Comparison of ENCODE assay signal across 8 cellular contexts in the genomic region with DNA sequence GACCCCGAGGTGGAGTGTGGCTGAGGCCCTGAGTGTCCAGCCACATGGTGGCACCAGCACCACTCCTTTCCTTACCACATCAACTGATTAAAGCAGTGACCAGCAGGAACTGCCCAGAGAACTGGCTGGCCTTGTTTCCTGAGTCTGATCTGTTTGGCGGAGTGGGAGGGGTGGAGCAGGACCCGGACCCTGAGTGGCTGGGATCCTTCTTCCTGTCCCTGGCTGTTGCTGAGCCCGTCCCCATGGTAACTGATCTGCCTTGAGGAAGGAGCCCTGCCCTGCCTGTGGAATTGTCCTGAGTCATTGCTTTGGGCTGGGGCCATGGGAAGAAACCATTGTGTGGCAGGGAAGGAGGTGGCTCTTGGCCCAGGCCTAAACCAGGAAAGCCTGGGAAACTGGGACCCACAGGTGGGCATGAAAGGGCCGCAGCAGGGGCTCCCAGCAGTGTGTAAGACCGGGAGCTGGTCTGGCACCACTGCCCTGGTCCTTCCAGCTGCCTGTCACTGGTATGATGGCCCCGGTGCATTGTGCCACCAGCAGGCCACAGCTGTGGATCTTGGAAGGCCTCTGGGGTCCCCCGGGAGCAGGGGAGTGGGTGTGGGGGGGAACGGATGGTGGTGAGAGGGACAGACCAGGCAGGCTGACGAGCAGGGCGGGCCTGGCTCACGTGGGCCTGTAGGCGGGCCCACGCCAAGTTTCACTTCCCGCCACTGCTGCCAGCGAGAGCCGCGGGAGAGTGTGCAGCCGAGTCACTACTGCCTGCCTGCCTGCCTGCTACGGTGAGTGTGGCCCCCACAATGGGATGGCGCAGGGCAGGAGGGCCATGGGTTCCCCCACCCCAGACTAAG. TPM values are rescaled to one million over a fixed set of nuclear protein-coding genes. Genes with fewer than 3 reads are reported as not detected.
DNase-seq lines count a peak whose midpoint lies in the region; ATAC-seq, FAIRE-seq and TF ChIP-seq lines count a peak whose summit lies in the region.

No MANE protein-coding gene starts in this region.

- in situ Hi-C loops in transverse colon (cut with MboI; ENCODE audit: low pct_ligation_motif_present in 1 of 4, low pct_unique_long_range_greater_than_20kb in 1 of 4, low sequenced_read_pairs in 3 of 4) = loop anchor here in 1 of 4 donors (10.0 kb wide), 1 partner anchor 79 kb away; no protein-coding TSS in a partner anchor

- peak; percentile 94 for TF ChIP-seq POLR2A in transverse colon (IDR thresholded peaks at IDR 0.05)

- peaks cover 9% of the 10 kb centered on the region for H3K4me1 ChIP-seq in cardiac muscle cell (ENCODE audit: low read depth)
- peaks cover 22 to 35% (median 27%) of the 10 kb centered on the region in 3 donors for H3K4me1 ChIP-seq in pancreas
- H3K4me1 ChIP-seq in transverse colon = peaks cover 42 to 60% (median 51%) of the 10 kb centered on the region in 4 donors

- peak; percentile 89 to 95 (median 92) for ATAC-seq in pancreas

- H3K9me3 ChIP-seq in MG63 = no peaks in the 10 kb centered on the region
- H3K9me3 ChIP-seq in cardiac muscle cell (ENCODE audit: low read depth) = no peaks in the 10 kb centered on the region
- H3K9me3 ChIP-seq in pancreas = no peaks in the 10 kb centered on the region
- H3K9me3 ChIP-seq in transverse colon = no peaks in the 10 kb centered on the region

- peak; percentile 72 for TF ChIP-seq CTCF in cardiac muscle cell (IDR thresholded peaks at IDR 0.05; ENCODE audit: low read depth, low read length)
- TF ChIP-seq CTCF in pancreas (IDR thresholded peaks at IDR 0.05) = peak in 3 of 4 donors; percentile 50 to 57 (median 51)
- TF ChIP-seq CTCF in transverse colon (IDR thresholded peaks at IDR 0.05) = peak; percentile 53 to 83 (median 64)

- H3K27me3 ChIP-seq in H7 (ENCODE audit: control insufficient read depth, insufficient read depth, low read length) (no peaks in the 10 kb centered on the region), MG63 (no peaks in the 10 kb centered on the region), cardiac muscle cell (no peaks in the 10 kb centered on the region), pancreas (no peaks in the 10 kb centered on the region), transverse colon (no peaks in the 10 kb centered on the region)

- H3K36me3 ChIP-seq in H7 (replicated peaks; ENCODE audit: control insufficient read depth, insufficient read depth, low read length) = peaks cover 23% of the 10 kb centered on the region
- H3K36me3 ChIP-seq in MG63 = peaks cover 21% of the 10 kb centered on the region
- peaks cover 2% of the 10 kb centered on the region for H3K36me3 ChIP-seq in cardiac muscle cell
- peaks cover 0 to 3% (median 3%) of the 10 kb centered on the region in 3 donors for H3K36me3 ChIP-seq in pancreas
- no peaks in the 10 kb centered on the region for H3K36me3 ChIP-seq in transverse colon

- intact Hi-C loops in pancreas (cut with DNase I) = loop anchor here in 1 of 3 donors (5.0 kb wide), 1 partner anchor 87 kb away; no protein-coding TSS in a partner anchor
- intact Hi-C loops in transverse colon (cut with DNase I; ENCODE audit: low total_unique reads) = loop anchor here (2.0 kb wide), 1 partner anchor 83 kb away; no protein-coding TSS in a partner anchor

- TF ChIP-seq EP300 in transverse colon (IDR thresholded peaks at IDR 0.05; ENCODE audit: low read depth) = no peak

- FAIRE-seq in pancreas (lab: Jason Lieb, UNC) = peak; percentile 88

- 2 to 3% (median 2%) methylated on average over 19 to 21 of the region's 21 CpGs for WGBS in adipose tissue, 3 donors
- WGBS in pancreas, 2 donors = 1% methylated on average over 15 to 21 of the region's 21 CpGs
- WGBS in transverse colon (ENCODE audit: low coverage in 1 of 2), 2 donors = 0 to 14% methylated on average over 10 to 18 of the region's 21 CpGs

- H3K27ac ChIP-seq in adipose tissue (ENCODE audit: low read depth, low read length) (peak overlapping the region; percentile 89), cardiac muscle cell (peak overlapping the region; percentile 93), pancreas (peak overlapping the region; percentile 99 to 100 (median 100)), transverse colon (peak overlapping the region; percentile 96 to 100 (median 99))

- DNase-seq in GDM1 (lab: John Stamatoyannopoulos, UW) = peak; percentile 72
- peak; percentile 98 for DNase-seq in H7
- peak; percentile 99 for DNase-seq in MG63
- DNase-seq in SW 1271 (lab: John Stamatoyannopoulos, UW) = peak; percentile 94 to 96
- DNase-seq in cardiac muscle cell (ENCODE audit: low read depth in 1 of 2, low spot score in 1 of 2) = peak; percentile 92 to 100
- DNase-seq in pancreas = peak; percentile 90 to 100 (median 98)
- peak; percentile 95 for DNase-seq in transverse colon

- H3K4me3 ChIP-seq in H7 (ENCODE audit: insufficient read depth, low read depth, low read length) (no peak overlapping the region), MG63 (peak overlapping the region; percentile 71), cardiac muscle cell (no peak overlapping the region), pancreas (peak overlapping the region; percentile 12 to 54 (median 38)), transverse colon (peak overlapping the region; percentile 37 to 52 (median 46))

RNA-seq across cellular contexts. Expression of gene ATRIP, which starts 19.2 kb away (rescaled TPM):
- 13.4 and 18.5 TPM in 2 replicates for total RNA-seq in H7 (2014; rRNA removed; shearing (Covaris generic))
- total RNA-seq in MG63 (2014; rRNA removed; shearing (Covaris generic); ENCODE audit: low replicate concordance) = 6.8 and 25.3 TPM in 2 replicates
- polyA plus RNA-seq in adipose tissue (1 to 10 TPM; 3.4 to 4.0 (median 3.9) TPM), cardiac muscle cell (6.4 and 11.2 TPM in 2 replicates), pancreas (1 to 10 TPM; 4.3 to 4.8 TPM)
- total RNA-seq in cardiac muscle cell (8.7 and 9.4 TPM in 2 replicates), pancreas (1 to 10 TPM; 2.0 to 3.4 (median 2.9) TPM), transverse colon (1 to 10 TPM; 1.8 to 4.4 (median 2.9) TPM)

RNA-seq across cellular contexts. Expression of gene TMA7, which starts 25.7 kb away (rescaled TPM):
- 222 and 264 TPM in 2 replicates for total RNA-seq in H7 (2014; rRNA removed; shearing (Covaris generic))
- 316 and 348 TPM in 2 replicates for total RNA-seq in MG63 (2014; rRNA removed; shearing (Covaris generic); ENCODE audit: low replicate concordance)
- 100 to 1,000 TPM; 180 to 622 (median 308) TPM for polyA plus RNA-seq in adipose tissue
- total RNA-seq in cardiac muscle cell = 172 and 395 TPM in 2 replicates
- polyA plus RNA-seq in cardiac muscle cell = 517 and 609 TPM in 2 replicates
- total RNA-seq in pancreas = 10 to 100 TPM; 59.0 to 83.8 (median 68.0) TPM
- 100 to 1,000 TPM; 278 to 320 TPM for polyA plus RNA-seq in pancreas
- total RNA-seq in transverse colon = 100 to 1,000 TPM; 115 to 279 (median 192) TPM

RNA-seq across cellular contexts. Expression of gene CCDC51, which starts 25.8 kb away (rescaled TPM):
- 51.4 and 59.1 TPM in 2 replicates for total RNA-seq in H7 (2014; rRNA removed; shearing (Covaris generic))
- total RNA-seq in MG63 (2014; rRNA removed; shearing (Covaris generic); ENCODE audit: low replicate concordance) = 26.9 and 28.6 TPM in 2 replicates
- polyA plus RNA-seq in adipose tissue (10 to 100 TPM in 2 of 3 donors, 1 to 10 TPM in 1; 5.5 to 14.1 (median 11.6) TPM), cardiac muscle cell (29.3 and 31.4 TPM in 2 replicates), pancreas (1 to 10 TPM; 2.5 to 5.8 TPM)
- total RNA-seq in cardiac muscle cell (18.6 and 20.2 TPM in 2 replicates), pancreas (1 to 10 TPM; 1.6 to 4.3 (median 3.3) TPM), transverse colon (10 to 100 TPM in 2 of 4 donors, 1 to 10 TPM in 2; 2.8 to 14.1 (median 8.2) TPM)

RNA-seq across cellular contexts. Expression of gene PLXNB1, which starts 35.9 kb away (rescaled TPM):
- total RNA-seq in H7 (2014; rRNA removed; shearing (Covaris generic)) = 46.5 and 65.7 TPM in 2 replicates
- 1.6 and 7.0 TPM in 2 replicates for total RNA-seq in MG63 (2014; rRNA removed; shearing (Covaris generic); ENCODE audit: low replicate concordance)
- polyA plus RNA-seq in adipose tissue (10 to 100 TPM; 31.2 to 51.0 (median 35.4) TPM), cardiac muscle cell (23.9 and 28.3 TPM in 2 replicates), pancreas (100 to 1,000 TPM; 286 to 372 TPM)
- total RNA-seq in cardiac muscle cell (38.5 and 47.1 TPM in 2 replicates), pancreas (100 to 1,000 TPM in 1 of 6 donors, 10 to 100 TPM in 5; 47.8 to 103 (median 65.1) TPM), transverse colon (100 to 1,000 TPM; 129 to 530 (median 245) TPM)

RNA-seq across cellular contexts. Expression of gene SHISA5, which starts 38.2 kb away (rescaled TPM):
- total RNA-seq in H7 (2014; rRNA removed; shearing (Covaris generic)) = 195 and 200 TPM in 2 replicates
- total RNA-seq in MG63 (2014; rRNA removed; shearing (Covaris generic); ENCODE audit: low replicate concordance) = 94.4 and 113 TPM in 2 replicates
- polyA plus RNA-seq in adipose tissue (100 to 1,000 TPM in 2 of 3 donors, 10 to 100 TPM in 1; 49.8 to 116 (median 111) TPM), cardiac muscle cell (92.3 and 147 TPM in 2 replicates), pancreas (10 to 100 TPM; 29.9 to 49.4 TPM)
- total RNA-seq in cardiac muscle cell (68.0 and 86.0 TPM in 2 replicates), pancreas (10 to 100 TPM; 39.2 to 81.6 (median 45.3) TPM), transverse colon (10 to 100 TPM; 72.9 to 89.4 (median 80.8) TPM)

Comparison
In these comparisons a context has a peak if more than half of its experiments do, and no peak if none do; other contexts are left out.
1. H3K4me3 ChIP-seq: peak in MG63 (single experiment), pancreas (4 of 4) and transverse colon (4 of 4); none in H7 (single experiment) and cardiac muscle cell (single experiment).
2. Peak in every context shown above with its lines, with median percentiles within 50 percentile points of each other: DNase-seq, H3K27ac ChIP-seq and CTCF ChIP-seq.